Comparison of ENCODE assay signal across 8 cellular contexts in the genomic region with DNA sequence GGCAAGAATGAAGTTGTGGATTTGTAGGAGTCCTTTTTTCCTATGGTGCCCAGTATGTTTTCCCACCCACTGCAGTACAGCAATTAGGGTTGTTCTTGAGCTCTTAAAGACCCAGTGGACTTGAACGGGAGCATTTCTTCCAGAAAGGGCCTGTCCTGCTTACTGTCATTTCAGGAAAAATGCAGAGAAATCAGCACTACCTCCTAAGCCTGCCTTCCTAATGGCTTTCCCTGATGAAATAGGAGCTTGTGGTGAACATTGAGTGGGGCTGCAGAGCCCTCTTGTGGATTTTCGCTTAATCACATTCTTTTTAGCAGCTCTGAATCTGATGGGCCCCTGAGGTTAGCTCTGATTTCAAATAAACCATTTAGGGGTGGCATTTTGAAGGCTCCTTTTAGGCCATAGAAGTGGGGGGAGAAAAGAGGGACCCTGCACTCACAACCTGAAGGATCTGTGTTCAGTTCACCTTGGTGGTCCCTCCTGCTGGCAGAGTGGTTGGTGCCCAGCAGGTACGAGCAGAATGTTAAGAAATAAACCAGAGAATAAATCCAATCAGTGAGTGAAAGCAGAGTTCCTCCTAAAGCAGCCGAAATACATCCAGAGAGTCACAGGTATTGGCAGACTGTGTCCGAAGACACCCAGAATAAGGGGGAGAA.
DNase-seq lines count a peak whose midpoint lies in the region; ATAC-seq, FAIRE-seq and TF ChIP-seq lines count a peak whose summit lies in the region.

No MANE protein-coding gene starts in this region.

- H3K79me2 ChIP-seq in keratinocyte (ENCODE audit: control insufficient read depth, insufficient read depth, low read length): no peaks in the 10 kb centered on the region

- FAIRE-seq in TTC549 (lab: Jason Lieb, UNC) (peak; percentile 58), keratinocyte (lab: Jason Lieb, UNC) (peak; percentile 41)

- H3K27ac ChIP-seq in 22Rv1 (no peak overlapping the region), keratinocyte (ENCODE audit: control insufficient read depth, insufficient read depth, low read length) (no peak overlapping the region)

- DNase-seq in NCI-H187 treated with DMSO at 0.1 percent for 48 hours (lab: John Stamatoyannopoulos, UW) (peak; percentile 6), keratinocyte (ENCODE audit: low read depth, low spot score) (peak; percentile 17)
- DNase-seq in central memory CD4-positive, alpha-beta T cell: peak; percentile 45
- peak; percentile 19 for DNase-seq in stimulated activated CD4-positive, alpha-beta T cell treated with anti-CD3 and anti-CD28 coated beads, Interleukin-12 subunit alpha, Interleukin-12 subunit beta, amount 100 ng/mL, for 4 hours

- no peak overlapping the region for H3K9ac ChIP-seq in keratinocyte (ENCODE audit: control insufficient read depth, extremely low read depth, insufficient read depth, low read length)

- H3K36me3 ChIP-seq in keratinocyte (ENCODE audit: control insufficient read depth in 2 of 2, extremely low read depth in 1 of 2, insufficient read depth in 2 of 2, low read length in 2 of 2): no peaks in the 10 kb centered on the region

- dilution Hi-C loops in keratinocyte (cut with MboI; ENCODE audit: extremely low pct_ligation_motif_present, low sequenced_read_pairs): loop anchor here (25.0 kb wide), 1 partner anchor 90 kb away; no protein-coding TSS in a partner anchor

- ATAC-seq in HG02840 (IDR thresholded peaks at IDR 0.05; ENCODE audit: low FRiP score, unreplicated experiment): peak; percentile 84

- TF ChIP-seq CTCF in 22Rv1 (IDR thresholded peaks at IDR 0.05): peak; percentile 89
- peak; percentile 56 for TF ChIP-seq CTCF in GM12874 (IDR thresholded peaks at IDR 0.05; ENCODE audit: insufficient read depth, low read depth, low read length)
- peak; percentile 66 to 82 (median 74) for TF ChIP-seq CTCF in keratinocyte (optimal IDR thresholded peaks at IDR 0.05 in 1 of 3, IDR thresholded peaks at IDR 0.05 in 1 of 3, conservative IDR thresholded peaks at IDR 0.05 in 1 of 3; ENCODE audit: extremely low read depth in 1 of 3, insufficient read depth in 2 of 3, low read length in 3 of 3)

- no peak overlapping the region for H3K4me2 ChIP-seq in keratinocyte (ENCODE audit: control insufficient read depth, extremely low read depth, insufficient read depth, low read depth, low read length)

- H4K20me1 ChIP-seq in keratinocyte (ENCODE audit: control insufficient read depth, extremely low read depth, insufficient read depth, low read length): no peaks in the 10 kb centered on the region

- peaks cover 3% of the 10 kb centered on the region for H3K4me1 ChIP-seq in keratinocyte (ENCODE audit: control insufficient read depth, extremely low read depth, insufficient read depth, low read length)

- no peaks in the 10 kb centered on the region for H3K9me3 ChIP-seq in keratinocyte (ENCODE audit: control insufficient read depth, low read depth, low read length)

- peaks cover 3% of the 10 kb centered on the region for H3K27me3 ChIP-seq in keratinocyte (ENCODE audit: control insufficient read depth, extremely low read depth, insufficient read depth, low read length)

- H2AFZ ChIP-seq in keratinocyte (ENCODE audit: control insufficient read depth, low read length): no peak overlapping the region

- H3K4me3 ChIP-seq in keratinocyte (ENCODE audit: control insufficient read depth in 2 of 3, extremely low read depth in 1 of 3, insufficient read depth in 2 of 3, low read depth in 1 of 3, low read length in 3 of 3): no peak overlapping the region

- no peaks in the 10 kb centered on the region for H3K9me1 ChIP-seq in keratinocyte (ENCODE audit: control insufficient read depth, extremely low read depth, insufficient read depth, low read length)
